21 cellular contexts compared by ENCODE assay signal in genomic region chr22:17962168-17962567, GRCh38.
"Had no signal": no experiment of that assay in that cellular context is flagged by ENCODE, and none has a peak within 500 bp of the region (broad histone marks: within the 10 kb centered on the region; RNA-seq: fewer than 3 reads in every experiment).

No MANE protein-coding gene starts in this region.

- H3K36me3 ChIP-seq: colonic mucosa, lower lobe of right lung, upper lobe of right lung had no signal

- H3K9me3 ChIP-seq: colonic mucosa, lower lobe of right lung, testis, upper lobe of right lung had no signal

- H3K4me3 Mint-ChIP-seq: activated CD8-positive, alpha-beta memory T cell treated with anti-CD3 and anti-CD28 coated beads, Interleukin-2, amount 10 ng/mL, durations not matched to agents 7 days and 5 days; stimulated activated naive CD8-positive, alpha-beta T cell treated with anti-CD3 and anti-CD28 coated beads, Interleukin-15, amount 100 ng/mL, for 72 hours had no signal

- H3K27ac ChIP-seq: colonic mucosa, foreskin keratinocyte, lower lobe of right lung, testis, upper lobe of right lung had no signal

- H3K4me1 ChIP-seq: colonic mucosa, lower lobe of right lung, testis had no signal

- H3K36me3 Mint-ChIP-seq: activated naive CD4-positive, alpha-beta T cell treated with anti-CD3 and anti-CD28 coated beads, Interleukin-2, amount 50 U/mL, for 72 hours had no signal

- H3K27me3 Mint-ChIP-seq: activated CD8-positive, alpha-beta memory T cell treated with anti-CD3 and anti-CD28 coated beads, Interleukin-2, amount 10 ng/mL, durations not matched to agents 7 days and 5 days; stimulated activated naive CD8-positive, alpha-beta T cell treated with anti-CD3 and anti-CD28 coated beads, Interleukin-15, amount 100 ng/mL, for 72 hours had no signal

- H3K27me3 ChIP-seq: colonic mucosa, foreskin keratinocyte, testis, upper lobe of right lung had no signal

- H3K9me3 Mint-ChIP-seq: activated naive CD4-positive, alpha-beta T cell treated with anti-CD3 and anti-CD28 coated beads, Interleukin-2, amount 50 U/mL, for 72 hours; activated T-helper 2 cell treated with anti-CD3 and anti-CD28 coated beads, Interferon-gamma antibody, Interleukin-2, Interleukin-4, amounts not matched to agents 10 μg/mL and 5 μg/mL and 100 μg/mL, durations not matched to agents 14 hours and 24 hours and 36 hours; stimulated activated naive CD8-positive, alpha-beta T cell treated with anti-CD3 and anti-CD28 coated beads, Interleukin-15, amount 100 ng/mL, for 72 hours had no signal

- H3K4me3 ChIP-seq: colonic mucosa, lower lobe of right lung, testis, upper lobe of right lung had no signal

- ATAC-seq: activated CD8-positive, alpha-beta memory T cell treated with anti-CD3 and anti-CD28 coated beads, Interleukin-2, amount 10 ng/mL, durations not matched to agents 7 days and 5 days; activated naive CD4-positive, alpha-beta T cell treated with anti-CD3 and anti-CD28 coated beads, Interleukin-2, amount 50 U/mL, for 72 hours; foreskin keratinocyte; lower lobe of right lung; right cardiac atrium; SK-N-SH treated with all-trans-retinoic acid at 6 μM for 48 hours; stimulated activated naive CD8-positive, alpha-beta T cell treated with anti-CD3 and anti-CD28 coated beads, Interleukin-15, amount 100 ng/mL, for 72 hours; upper lobe of right lung had no signal

- H3K4me1 Mint-ChIP-seq: stimulated activated naive CD8-positive, alpha-beta T cell treated with anti-CD3 and anti-CD28 coated beads, Interleukin-15, amount 100 ng/mL, for 72 hours had no signal

- H3K27ac Mint-ChIP-seq: activated CD8-positive, alpha-beta memory T cell treated with anti-CD3 and anti-CD28 coated beads, Interleukin-2, amount 10 ng/mL, durations not matched to agents 7 days and 5 days; activated T-helper 2 cell treated with anti-CD3 and anti-CD28 coated beads, Interferon-gamma antibody, Interleukin-2, Interleukin-4, amounts not matched to agents 10 μg/mL and 5 μg/mL and 100 μg/mL, durations not matched to agents 14 hours and 24 hours and 36 hours had no signal

- DNase-seq: activated CD4-positive, alpha-beta T cell treated with anti-CD3 and anti-CD28 coated beads, Interleukin-2, amount 50 U/mL, for 48 hours; activated CD8-positive, alpha-beta memory T cell treated with anti-CD3 and anti-CD28 coated beads, Interleukin-2, amount 10 ng/mL, durations not matched to agents 7 days and 5 days; activated T-cell treated with anti-CD3 and anti-CD28 coated beads, Interleukin-2, amount 50 U/mL, for 1 hour; caudate nucleus; colonic mucosa; foreskin keratinocyte; head of caudate nucleus; lower lobe of right lung; midbrain; occipital lobe; small intestine; stimulated activated CD4-positive, alpha-beta T cell treated with anti-CD3 and anti-CD28 coated beads, Interleukin-4, amount 100 ng/mL, for 24 hours; stimulated activated naive CD8-positive, alpha-beta T cell treated with anti-CD3 and anti-CD28 coated beads, Interleukin-15, amount 100 ng/mL, for 72 hours; T-helper 1 cell; T1000; testis; upper lobe of right lung had no signal
